ENCODE assay signal across 8 cellular contexts in genomic region chr1:229624521-229624905, GRCh38. TPM values are rescaled to one million over a fixed set of nuclear protein-coding genes. Genes with fewer than 3 reads are reported as not detected.
A peak's percentile ranks its signal among the peaks of the same experiment; 100 is the strongest.
DNase-seq lines count a peak whose midpoint lies in the region; ATAC-seq and TF ChIP-seq lines count a peak whose summit lies in the region.

No MANE protein-coding gene starts in this region.

- DNase-seq in Caco-2 = no peak
- no peak for DNase-seq in PC-9
- no peak for DNase-seq in progenitor cell of endocrine pancreas (ENCODE audit: low spot score, unreplicated experiment)
- no peak for DNase-seq in KG1 (lab: John Stamatoyannopoulos, UW)
- no peak for DNase-seq in NCI-H1092 (lab: John Stamatoyannopoulos, UW)
- no peak for DNase-seq in NK-92 (lab: John Stamatoyannopoulos, UW; ENCODE audit: unreplicated experiment)

- H3K4me1 ChIP-seq in Caco-2 (peaks cover 5% of the 10 kb centered on the region; the same call in 1 of the 2 replicates), PC-9 (replicated peaks; ENCODE audit: insufficient read depth) (peaks cover 22% of the 10 kb centered on the region), esophagus (ENCODE audit: control insufficient read depth in 2 of 2, insufficient read depth in 2 of 2, low read length in 1 of 2) (peaks cover 0 to 3% of the 10 kb centered on the region in 2 donors)

- H3K27me3 ChIP-seq in Caco-2 (replicated peaks; ENCODE audit: control insufficient read depth, insufficient read depth, low read length) (no peaks in the 10 kb centered on the region), PC-9 (ENCODE audit: insufficient read depth, low read depth) (no peaks in the 10 kb centered on the region), esophagus (ENCODE audit: control insufficient read depth in 1 of 2, insufficient read depth in 2 of 2, low read length in 2 of 2) (no peaks in the 10 kb centered on the region)

- H3K4me3 Mint-ChIP-seq in Caco-2 (ENCODE audit: unreplicated experiment) = peak overlapping the region; percentile 99
- H3K4me3 Mint-ChIP-seq in progenitor cell of endocrine pancreas (ENCODE audit: low read depth) = peak overlapping the region; percentile 86

- H3K27me3 Mint-ChIP-seq in Caco-2 (ENCODE audit: insufficient read depth, unreplicated experiment) = no peaks in the 10 kb centered on the region
- H3K27me3 Mint-ChIP-seq in progenitor cell of endocrine pancreas = no peaks in the 10 kb centered on the region

- WGBS in esophagus, 2 donors = 52% methylated on average over 5 of the region's 5 CpGs

- no peak for ATAC-seq in GM18868 (IDR thresholded peaks at IDR 0.05; ENCODE audit: unreplicated experiment)

- peaks cover 15% of the 10 kb centered on the region; the same call in 1 of the 2 replicates for H3F3A ChIP-seq in PC-9 (ENCODE audit: insufficient read depth, low read depth)

- H3K9me2 ChIP-seq in PC-9 (ENCODE audit: insufficient read depth) = no peaks in the 10 kb centered on the region

- intact Hi-C loops in Caco-2 (cut with micrococcal nuclease; ENCODE audit: unreplicated experiment) (no loop called here), PC-9 (cut with micrococcal nuclease; ENCODE audit: unreplicated experiment) (no loop called here)

- CTCF ChIA-PET in Caco-2 (lab: Charles Lee) (interaction anchor here (2.4 kb wide), 1 partner anchor 66 kb away, joined by 12 read pairs; the partner anchor contains the start of gene ABCB10), PC-9 (lab: Charles Lee) (interaction anchor here (0.6 kb wide), 1 partner anchor 541 kb away, joined by 3 read pairs; no protein-coding TSS in a partner anchor)

- H3K27ac ChIP-seq in PC-9 (peak overlapping the region; percentile 17; the same call in 1 of the 2 replicates), esophagus (ENCODE audit: low read depth in 2 of 2, low read length in 1 of 2) (peak overlapping the region in 1 of 2 donors; percentile 59)

- peak overlapping the region; percentile 96 for H3K4me2 ChIP-seq in PC-9

- H3K27ac Mint-ChIP-seq in Caco-2 (ENCODE audit: unreplicated experiment) (peak overlapping the region; percentile 85), progenitor cell of endocrine pancreas (peak overlapping the region; percentile 95)

- peaks cover 44% of the 10 kb centered on the region for H4K20me1 ChIP-seq in PC-9 (ENCODE audit: insufficient read depth)

- BruUV-seq in Caco-2 (replicated peaks; lab: Mats Ljungman, UMichigan) = no TSS peak
- TSS peak; percentile 22 for BruUV-seq in PC-9 (replicated peaks; lab: Mats Ljungman, UMichigan)

- peaks cover 13% of the 10 kb centered on the region for H3K36me3 Mint-ChIP-seq in Caco-2 (ENCODE audit: insufficient read depth, unreplicated experiment)
- peaks cover 2% of the 10 kb centered on the region for H3K36me3 Mint-ChIP-seq in progenitor cell of endocrine pancreas (ENCODE audit: insufficient read depth)

- H3K79me2 ChIP-seq in PC-9 (ENCODE audit: low read depth) = peaks cover 89% of the 10 kb centered on the region

- H3K9me3 Mint-ChIP-seq in Caco-2 (ENCODE audit: unreplicated experiment) (no peaks in the 10 kb centered on the region), progenitor cell of endocrine pancreas (ENCODE audit: low read depth) (no peaks in the 10 kb centered on the region)

- H3K36me3 ChIP-seq in Caco-2 (ENCODE audit: control insufficient read depth, insufficient read depth, low read length) (no peaks in the 10 kb centered on the region; the same call in 1 of the 2 replicates), PC-9 (ENCODE audit: low read depth) (peaks cover 13% of the 10 kb centered on the region), esophagus (ENCODE audit: control insufficient read depth in 2 of 2, insufficient read depth in 2 of 2, low read length in 1 of 2) (no peaks in the 10 kb centered on the region)

- H3K9me3 ChIP-seq in Caco-2 = no peaks in the 10 kb centered on the region
- H3K9me3 ChIP-seq in PC-9 (ENCODE audit: insufficient read depth, low read depth) = no peaks in the 10 kb centered on the region
- peaks cover 0 to 2% of the 10 kb centered on the region in 2 donors for H3K9me3 ChIP-seq in esophagus (ENCODE audit: control insufficient read depth in 2 of 2, insufficient read depth in 1 of 2, low read depth in 1 of 2, low read length in 1 of 2)

- H3K4me3 ChIP-seq in Caco-2 (ENCODE audit: low read depth, low read length) (peak overlapping the region; percentile 94), PC-9 (peak overlapping the region; percentile 99), esophagus (ENCODE audit: low read depth in 1 of 2, low read length in 2 of 2) (peak overlapping the region; percentile 80 to 89)

- H3K4me1 Mint-ChIP-seq in Caco-2 (ENCODE audit: low read depth, unreplicated experiment) = peaks cover 14% of the 10 kb centered on the region
- peaks cover 25% of the 10 kb centered on the region for H3K4me1 Mint-ChIP-seq in progenitor cell of endocrine pancreas (ENCODE audit: low read depth)

- POLR2A ChIA-PET in Caco-2 (lab: Charles Lee) = interaction anchor here (1.3 kb wide), 1 partner anchor 66 kb away, joined by 3 read pairs; the partner anchor contains the start of gene ABCB10
- POLR2A ChIA-PET in PC-9 (lab: Charles Lee; ENCODE audit: unreplicated experiment) = no interaction called here

- TF ChIP-seq CTCF in Caco-2 (IDR thresholded peaks at IDR 0.05; ENCODE audit: insufficient read depth in 1 of 2, low read depth in 1 of 2, low read length in 1 of 2, severe bottlenecking in 1 of 2, unreplicated experiment in 1 of 2) (no peak), PC-9 (conservative IDR thresholded peaks at IDR 0.05) (no peak), progenitor cell of endocrine pancreas (IDR thresholded peaks at IDR 0.05; ENCODE audit: unreplicated experiment) (no peak)

- peak overlapping the region; percentile 94 for H2AFZ ChIP-seq in PC-9

RNA-seq across cellular contexts. Expression of gene TAF5L, which starts 1.4 kb away (rescaled TPM):
- total RNA-seq in Caco-2 (2022) = 20.6 and 23.8 TPM in 2 replicates
- total RNA-seq in PC-9 (2021) = 12.1 and 16.4 TPM in 2 replicates
- polyA plus RNA-seq in esophagus = 1 to 10 TPM; 4.8 to 9.4 TPM
- total RNA-seq in progenitor cell of endocrine pancreas = 21.0 and 21.4 TPM in 2 replicates

RNA-seq across cellular contexts. Expression of gene URB2, which starts 1.5 kb away (rescaled TPM):
- 19.7 and 21.4 TPM in 2 replicates for total RNA-seq in Caco-2 (2022)
- total RNA-seq in PC-9 (2021) = 6.6 and 7.7 TPM in 2 replicates
- polyA plus RNA-seq in esophagus = 1 to 10 TPM; 2.8 to 3.2 TPM
- total RNA-seq in progenitor cell of endocrine pancreas = 16.2 and 16.5 TPM in 2 replicates
